Comparison of ENCODE assay signal across 8 cellular contexts in genomic region chr9:122264360-122265264, GRCh38. TPM values are rescaled to one million over a fixed set of nuclear protein-coding genes. Genes with fewer than 3 reads are reported as not detected.
DNase-seq lines count a peak whose midpoint lies in the region; ATAC-seq and TF ChIP-seq lines count a peak whose summit lies in the region.

A gene with protein sequence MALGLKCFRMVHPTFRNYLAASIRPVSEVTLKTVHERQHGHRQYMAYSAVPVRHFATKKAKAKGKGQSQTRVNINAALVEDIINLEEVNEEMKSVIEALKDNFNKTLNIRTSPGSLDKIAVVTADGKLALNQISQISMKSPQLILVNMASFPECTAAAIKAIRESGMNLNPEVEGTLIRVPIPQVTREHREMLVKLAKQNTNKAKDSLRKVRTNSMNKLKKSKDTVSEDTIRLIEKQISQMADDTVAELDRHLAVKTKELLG (plus strand): TSS chr9:122264882. CDS start chr9:122270892, 6,010 bp downstream.
RBM18 (minus strand) TSS chr9:122264840; CDS start chr9:122261492, 3,348 bp downstream.

- no peaks in the 10 kb centered on the region for H3K9me3 ChIP-seq in esophagus muscularis mucosa
- no peaks in the 10 kb centered on the region for H3K9me3 ChIP-seq in muscle layer of duodenum (ENCODE audit: control insufficient read depth in 1 of 2, low read length in 2 of 2)

- no peak for TF ChIP-seq CTCF in esophagus muscularis mucosa (IDR thresholded peaks at IDR 0.05)

- H3K4me3 ChIP-seq in esophagus muscularis mucosa (peak within 1 kb of the TSS; percentile 68 to 87 (median 72)), muscle layer of duodenum (ENCODE audit: low read depth in 1 of 2, low read length in 2 of 2) (peak within 1 kb of the TSS; percentile 72 to 75)

- peaks cover 27 to 49% (median 33%) of the 10 kb centered on the region in 3 donors for H3K4me1 Mint-ChIP-seq in IgD-negative memory B cell

- peak; percentile 80 for ATAC-seq in GM21529 (IDR thresholded peaks at IDR 0.05; ENCODE audit: unreplicated experiment)

- H3K36me3 Mint-ChIP-seq in IgD-negative memory B cell, result no peaks in the 10 kb centered on the region

- peak within 1 kb of the TSS; percentile 89 to 92 (median 90) for H3K27ac ChIP-seq in esophagus muscularis mucosa (replicated peaks in 1 of 4)
- H3K27ac ChIP-seq in muscle layer of duodenum (ENCODE audit: low read length), result peak within 1 kb of the TSS; percentile 82

- intact Hi-C loops in esophagus muscularis mucosa (cut with DNase I), result loop anchor here (5.0 to 10.0 kb wide), 3 partner anchors 83 to 560 kb away; partner anchors contain the start of genes PDCL and TTLL11

- TF ChIP-seq EP300 in esophagus muscularis mucosa (IDR thresholded peaks at IDR 0.05), result no peak

- H3K27me3 ChIP-seq in esophagus muscularis mucosa, result no peaks in the 10 kb centered on the region
- H3K27me3 ChIP-seq in muscle layer of duodenum (ENCODE audit: low read depth, low read length), result no peaks in the 10 kb centered on the region

- peak; percentile 54 for DNase-seq in DMS153 treated with DMSO at 0.1 percent for 48 hours (lab: John Stamatoyannopoulos, UW; ENCODE audit: unreplicated experiment)
- DNase-seq in activated T-cell treated with anti-CD3 and anti-CD28 coated beads, Interleukin-2, amount 50 U/mL, for 48 hours, result peak; percentile 94 to 96
- DNase-seq in esophagus muscularis mucosa (ENCODE audit: extremely low spot score), result peak; percentile 98
- DNase-seq in stimulated activated CD8-positive, alpha-beta memory T cell treated with anti-CD3 and anti-CD28 coated beads, Interleukin-7, amount 100 ng/mL, for 24 hours (ENCODE audit: low read depth), result peak; percentile 85

- H3K27me3 Mint-ChIP-seq in IgD-negative memory B cell, result no peaks in the 10 kb centered on the region

- under 1% methylated on average over 35 of the region's 64 CpGs for WGBS in esophagus muscularis mucosa

- peak within 1 kb of the TSS; percentile 94 to 99 (median 97) for H3K4me3 Mint-ChIP-seq in IgD-negative memory B cell

- H3K27ac Mint-ChIP-seq in IgD-negative memory B cell, result peak within 1 kb of the TSS; percentile 98 to 100 (median 98)

- peak; percentile 63 for TF ChIP-seq POLR2A in esophagus muscularis mucosa (IDR thresholded peaks at IDR 0.05; ENCODE audit: low read depth)

- H3K4me1 ChIP-seq in esophagus muscularis mucosa (peaks cover 46 to 61% (median 51%) of the 10 kb centered on the region in 4 donors), muscle layer of duodenum (ENCODE audit: control insufficient read depth in 1 of 2, insufficient read depth in 2 of 2, low read length in 2 of 2) (peaks cover 26 to 49% of the 10 kb centered on the region in 2 donors)

- no peaks in the 10 kb centered on the region for H3K9me3 Mint-ChIP-seq in IgD-negative memory B cell

- H3K36me3 ChIP-seq in esophagus muscularis mucosa (peaks cover 6 to 20% (median 14%) of the 10 kb centered on the region in 4 donors), muscle layer of duodenum (ENCODE audit: control insufficient read depth in 1 of 2, insufficient read depth in 2 of 2, low read length in 2 of 2) (peaks cover 13% of the 10 kb centered on the region in 2 donors)

TF ChIP-seq in PFSK-1, 5 proteins besides CTCF, POLR2A, EP300 and RAD21:
- TF ChIP-seq TAF1 (IDR thresholded peaks at IDR 0.05; ENCODE audit: borderline replicate concordance, insufficient read depth, low read length) (peak; percentile 62; the same call in 1 of the 2 replicates), REST (IDR thresholded peaks at IDR 0.05; ENCODE audit: insufficient read depth in 1 of 2, low read depth in 2 of 2, low read length in 2 of 2) (no peak), FOXP2 (optimal IDR thresholded peaks at IDR 0.05; ENCODE audit: borderline replicate concordance, extremely low read depth, extremely low read length, insufficient read depth) (peak; percentile 87), SIN3A (IDR thresholded peaks at IDR 0.05; ENCODE audit: borderline replicate concordance, insufficient read depth, low read length) (peak; percentile 8; the same call in 1 of the 2 replicates), POLR2AphosphoS5 (IDR thresholded peaks at IDR 0.05; ENCODE audit: low read depth, low read length) (peak; percentile 96)

RNA-seq across cellular contexts. Expression of the first gene that starts in this region (rescaled TPM):
- 26.2 TPM for polyA plus RNA-seq in IgD-negative memory B cell
- polyA plus RNA-seq in PFSK-1 (2012; ENCODE audit: insufficient read length, low read depth), result 21.1 TPM
- 10 to 100 TPM; 20.5 to 29.2 (median 28.5) TPM for total RNA-seq in esophagus muscularis mucosa

RNA-seq across cellular contexts. Expression of gene RBM18, which starts in this region (rescaled TPM):
- 19.0 TPM for polyA plus RNA-seq in IgD-negative memory B cell
- polyA plus RNA-seq in PFSK-1 (2012; ENCODE audit: insufficient read length, low read depth), result 30.3 TPM
- total RNA-seq in esophagus muscularis mucosa, result 10 to 100 TPM; 10.1 to 14.6 (median 13.3) TPM

Comparison
In these comparisons a context has a peak if more than half of its experiments do, and no peak if none do; other contexts are left out.
1. Peak in every context shown above with its lines: DNase-seq, ATAC-seq, H3K4me3 ChIP-seq and H3K27ac ChIP-seq.